ENCODE assay signal across 9 cellular contexts in the genomic region with DNA sequence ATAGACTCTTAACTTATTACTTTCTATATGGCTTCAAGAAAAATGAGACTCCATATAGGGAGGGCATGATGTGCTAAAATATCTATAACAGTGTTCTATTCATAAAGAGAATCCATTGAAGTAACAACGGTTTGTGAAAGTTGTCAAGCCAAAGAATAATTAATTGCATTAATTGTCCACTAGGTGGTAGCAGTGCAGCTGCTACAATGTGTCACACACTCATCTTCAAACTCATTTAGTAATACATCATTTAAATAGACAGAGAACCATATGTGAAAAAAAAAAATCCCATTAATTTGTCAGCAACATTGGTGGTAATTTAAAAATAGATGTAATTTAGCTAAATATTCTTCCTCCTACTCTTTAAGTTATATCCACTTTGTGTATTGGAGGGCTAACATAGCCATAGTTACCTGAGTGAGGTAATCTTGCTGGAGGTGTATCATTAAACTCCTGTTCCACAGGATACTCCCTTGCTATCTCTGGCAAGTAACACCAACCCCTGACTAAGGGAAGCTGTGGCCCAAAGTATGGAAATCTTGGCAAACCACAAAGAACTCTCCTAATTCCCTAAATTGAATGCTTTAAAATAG. TPM values are rescaled to one million over a fixed set of nuclear protein-coding genes. Genes with fewer than 3 reads are reported as not detected.
DNase-seq lines count a peak whose midpoint lies in the region; ATAC-seq, FAIRE-seq and TF ChIP-seq lines count a peak whose summit lies in the region.
"Had no signal": no experiment of that assay in that cellular context is flagged by ENCODE, and none has a peak within 500 bp of the region (broad histone marks: within the 10 kb centered on the region; RNA-seq: fewer than 3 reads in every experiment).

No MANE protein-coding gene starts in this region.

- no peaks in the 10 kb centered on the region for H3K79me2 ChIP-seq in SU-DHL-6 (ENCODE audit: insufficient read depth, low read length)

- peak; percentile 52 for ATAC-seq in sciatic nerve

- no peaks in the 10 kb centered on the region for H3K27me3 ChIP-seq in SU-DHL-6 (ENCODE audit: low read length)

- no peaks in the 10 kb centered on the region for H4K20me1 ChIP-seq in SU-DHL-6 (ENCODE audit: low read depth, low read length)

- H3K9me3 ChIP-seq in SU-DHL-6 (ENCODE audit: insufficient read depth, low read length) = no peaks in the 10 kb centered on the region
- H3K9me3 ChIP-seq: HAP-1 had no signal

- CTCF ChIA-PET in GM10248 (lab: Yijun Ruan, JAX) = interaction anchor here (0.9 to 6.9 kb wide), 19 partner anchors 9 to 414 kb away, joined by 3 to 78 read pairs (median 4); no protein-coding TSS in a partner anchor

- POLR2A ChIA-PET in GM10248 (lab: Yijun Ruan, JAX) = no interaction called here

- no peaks in the 10 kb centered on the region for H3K9me2 ChIP-seq in SU-DHL-6 (replicated peaks; ENCODE audit: insufficient read depth, low read length)

- FAIRE-seq in A204.1 (lab: Jason Lieb, UNC) = peak; percentile 90

- H3F3A ChIP-seq in SU-DHL-6 (ENCODE audit: insufficient read depth) = no peaks in the 10 kb centered on the region

- H3K4me2 ChIP-seq in SU-DHL-6 (ENCODE audit: low read depth, low read length, poor library complexity, severe bottlenecking) = no peak overlapping the region

- H3K27ac ChIP-seq in SU-DHL-6 (ENCODE audit: low read depth, low read length) = no peak overlapping the region

- peak; percentile 62 for TF ChIP-seq CTCF in GM10248 (IDR thresholded peaks at IDR 0.05; ENCODE audit: control extremely low read depth, extremely low read depth, low read depth, missing control alignments)
- peak; percentile 68 for TF ChIP-seq CTCF in SU-DHL-6 (IDR thresholded peaks at IDR 0.05; ENCODE audit: insufficient read depth, low read length, poor library complexity, severe bottlenecking)

- DNase-seq in GM10248 (ENCODE audit: extremely low spot score) (peak; percentile 49), HCEC 1CT (peak; percentile 72), LoVo (ENCODE audit: low spot score) (peak; percentile 64), foreskin melanocyte (peak; percentile 60), sciatic nerve (ENCODE audit: low spot score) (no peak)
- no peak for DNase-seq in stimulated activated CD4-positive, alpha-beta T cell treated with anti-CD3 and anti-CD28 coated beads, Interleukin-15, amount 100 ng/mL, for 24 hours

- intact Hi-C loops in sciatic nerve (cut with DNase I) = no loop called here

- H3K36me3 ChIP-seq in SU-DHL-6 (ENCODE audit: low read length) = no peaks in the 10 kb centered on the region
- H3K36me3 ChIP-seq: HAP-1 had no signal

- no peak overlapping the region for H3K9ac ChIP-seq in SU-DHL-6 (ENCODE audit: low read length)

- H2AFZ ChIP-seq in SU-DHL-6 (ENCODE audit: low read depth, low read length, severe bottlenecking) = no peak overlapping the region

- H3K4me3 ChIP-seq in SU-DHL-6 (ENCODE audit: insufficient read depth, low read length, poor library complexity, severe bottlenecking) = no peak overlapping the region
- H3K4me3 ChIP-seq: HAP-1 had no signal

RNA-seq across cellular contexts. Expression of gene CPA3, which starts 3.7 kb away (rescaled TPM):
- total RNA-seq in sciatic nerve = 10.3 TPM

RNA-seq across cellular contexts. Expression of gene CPB1, which starts 33.8 kb away (rescaled TPM):
- total RNA-seq in sciatic nerve = 5.0 TPM

Comparison
In these comparisons a context has a peak if more than half of its experiments do, and no peak if none do; other contexts are left out.
1. DNase-seq: peak in GM10248 (single experiment), HCEC 1CT (single experiment), LoVo (single experiment) and foreskin melanocyte (single experiment); none in sciatic nerve (single experiment) and stimulated activated CD4-positive, alpha-beta T cell treated with anti-CD3 and anti-CD28 coated beads, Interleukin-15, amount 100 ng/mL, for 24 hours (single experiment).